ENCODE assay signal across 13 cellular contexts in genomic region chr5:126961128-126961527, GRCh38.
DNase-seq lines count a peak whose midpoint lies in the region; ATAC-seq and TF ChIP-seq lines count a peak whose summit lies in the region.
"Had no signal": no experiment of that assay in that cellular context is flagged by ENCODE, and none has a peak within 500 bp of the region (broad histone marks: within the 10 kb centered on the region; RNA-seq: fewer than 3 reads in every experiment).

No MANE protein-coding gene starts in this region.

- in situ Hi-C loops in IMR-90 (cut with MboI; ENCODE audit: low sequenced_read_pairs), result no loop called here

- no peaks in the 10 kb centered on the region for H3K79me2 ChIP-seq in PC-9 (ENCODE audit: low read depth)

- H3K27ac ChIP-seq in IMR-90 (ENCODE audit: insufficient read depth, low read length) (no peak overlapping the region), PC-9 (peak overlapping the region; percentile 13; the same call in 1 of the 2 replicates)

- peaks cover 7 to 9% of the 10 kb centered on the region in 2 experiments; a peak in 3 of 4 replicates for H3K79me1 ChIP-seq in IMR-90 (ENCODE audit: low read depth in 1 of 2, low read length in 2 of 2)

- intact Hi-C loops in IMR-90 (cut with micrococcal nuclease) (no loop called here), PC-9 (cut with micrococcal nuclease; ENCODE audit: unreplicated experiment) (no loop called here)

- H2AFZ ChIP-seq in IMR-90 (replicated peaks; ENCODE audit: low read length, poor library complexity) (no peak overlapping the region), PC-9 (no peak overlapping the region)

- H3K4me3 ChIP-seq in IMR-90 (ENCODE audit: insufficient read depth, low read depth, low read length) (no peak overlapping the region), PC-9 (no peak overlapping the region)
- H3K4me3 ChIP-seq: K562 had no signal

- no peak for TF ChIP-seq RAD21 in IMR-90 (IDR thresholded peaks at IDR 0.05; ENCODE audit: low read length)

- peak overlapping the region; percentile 34; the same call in 1 of the 2 replicates for H2BK20ac ChIP-seq in IMR-90 (ENCODE audit: low read depth, low read length)

- BruUV-seq in IMR-90 (replicated peaks; lab: Mats Ljungman, UMichigan) (no TSS peak), PC-9 (replicated peaks; lab: Mats Ljungman, UMichigan) (no TSS peak)

- no peak overlapping the region for H2BK15ac ChIP-seq in IMR-90 (ENCODE audit: low read depth, low read length)

- no peaks in the 10 kb centered on the region; the same call in 1 of the 2 replicates for H4K20me1 ChIP-seq in IMR-90 (ENCODE audit: insufficient read depth, low read length)
- no peaks in the 10 kb centered on the region for H4K20me1 ChIP-seq in PC-9 (ENCODE audit: insufficient read depth)

- H3K27me3 ChIP-seq in IMR-90 (ENCODE audit: control insufficient read depth, insufficient read depth, low read length) (no peaks in the 10 kb centered on the region), PC-9 (ENCODE audit: insufficient read depth, low read depth) (no peaks in the 10 kb centered on the region)
- H3K27me3 ChIP-seq: BE2C had no signal

- H4K8ac ChIP-seq in IMR-90 (ENCODE audit: low read depth in 2 of 2, low read length in 2 of 2), result no peak overlapping the region

- H2AK9ac ChIP-seq in IMR-90 (replicated peaks; ENCODE audit: low read depth, low read length, poor library complexity), result no peak overlapping the region

- CTCF ChIA-PET in IMR-90 (lab: Yijun Ruan, JAX) (no interaction called here), PC-9 (lab: Charles Lee) (no interaction called here)

- 0 out of 2 replicates have a peak overlapping the region, but pooled peaks have one; percentile 21 for H3K14ac ChIP-seq in IMR-90 (replicated peaks; ENCODE audit: low read depth, low read length)

- no peak overlapping the region for H3K56ac ChIP-seq in IMR-90 (ENCODE audit: extremely low read depth, insufficient read depth, low read length)

- H3K9me2 ChIP-seq in PC-9 (ENCODE audit: insufficient read depth), result peaks cover 3% of the 10 kb centered on the region; the same call in 1 of the 2 replicates

- TF ChIP-seq POLR2A in IMR-90 (IDR thresholded peaks at IDR 0.05; ENCODE audit: low read depth, low read length), result no peak

- H2BK120ac ChIP-seq in IMR-90 (ENCODE audit: low read depth, low read length), result 0 out of 2 replicates have a peak overlapping the region, but pooled peaks have one; percentile 37

- no peak for TF ChIP-seq CTCF in IMR-90 (conservative IDR thresholded peaks at IDR 0.05; ENCODE audit: low read depth, low read length)
- TF ChIP-seq CTCF in PC-9 (conservative IDR thresholded peaks at IDR 0.05), result no peak

- peak; percentile 19 for DNase-seq in NOMO-1 treated with DMSO at 0.1 percent for 48 hours (lab: John Stamatoyannopoulos, UW; ENCODE audit: unreplicated experiment)
- no peak for DNase-seq in NOMO-1 treated with dmso at 0.1 percent for 144 hours (lab: John Stamatoyannopoulos, UW; ENCODE audit: unreplicated experiment)
- DNase-seq in IMR-90, result peak; percentile 19
- no peak for DNase-seq in PC-9
- DNase-seq: ACHN; BE2C; CD8-positive, alpha-beta T cell; DND-41; GF-D8 had no signal

- H3K4me1 ChIP-seq in IMR-90 (ENCODE audit: control insufficient read depth, insufficient read depth, low read length) (peaks cover 10% of the 10 kb centered on the region; the same call in 1 of the 2 replicates), PC-9 (replicated peaks; ENCODE audit: insufficient read depth) (peaks cover 22% of the 10 kb centered on the region)
- H3K4me1 ChIP-seq: BE2C had no signal

- H3K18ac ChIP-seq in IMR-90 (ENCODE audit: low read depth, low read length), result no peak overlapping the region

- H4K91ac ChIP-seq in IMR-90 (ENCODE audit: insufficient read depth, low read depth, low read length), result no peak overlapping the region

- H2AK5ac ChIP-seq in IMR-90 (ENCODE audit: low read depth, low read length), result no peak overlapping the region

- no peaks in the 10 kb centered on the region; the same call in none of the 2 replicates for H3F3A ChIP-seq in PC-9 (ENCODE audit: insufficient read depth, low read depth)

- dilution Hi-C loops in IMR-90 (cut with HindIII; ENCODE audit: low sequenced_read_pairs, unreplicated experiment), result no loop called here

- no CpG with 5 or more reads among the region's 1 CpG for WGBS in IMR-90 (ENCODE audit: extremely low coverage in 2 of 2, insufficient read length in 1 of 2), 2 experiments

- H3K9me3 ChIP-seq in IMR-90 (ENCODE audit: control insufficient read depth, insufficient read depth, low read length) (no peaks in the 10 kb centered on the region), PC-9 (ENCODE audit: insufficient read depth, low read depth) (no peaks in the 10 kb centered on the region)
- H3K9me3 ChIP-seq: BE2C had no signal

- no peak overlapping the region for H3K4me2 ChIP-seq in IMR-90 (ENCODE audit: low read depth, low read length)
- H3K4me2 ChIP-seq in PC-9, result peak overlapping the region; percentile 51

- no peak for ATAC-seq in IMR-90 (ENCODE audit: low read depth)
- ATAC-seq in GM21526 (IDR thresholded peaks at IDR 0.05; ENCODE audit: low FRiP score, unreplicated experiment), result no peak
- ATAC-seq in HG03520 (IDR thresholded peaks at IDR 0.05; ENCODE audit: unreplicated experiment), result no peak
- ATAC-seq in GM21723 (IDR thresholded peaks at IDR 0.05; ENCODE audit: unreplicated experiment), result no peak
- ATAC-seq: CD8-positive, alpha-beta T cell had no signal

- no peak overlapping the region for H3K4ac ChIP-seq in IMR-90 (ENCODE audit: low read depth, low read length)

- peaks cover 8% of the 10 kb centered on the region; the same call in 1 of the 2 replicates for H3K9me1 ChIP-seq in IMR-90 (ENCODE audit: insufficient read depth, low read length)

- no peak overlapping the region for H3K9ac ChIP-seq in IMR-90 (ENCODE audit: low read depth, low read length)

- no peaks in the 10 kb centered on the region for H3K36me3 ChIP-seq in IMR-90 (ENCODE audit: control insufficient read depth, insufficient read depth, low read length)
- H3K36me3 ChIP-seq in PC-9 (ENCODE audit: low read depth), result no peaks in the 10 kb centered on the region
- H3K36me3 ChIP-seq: BE2C had no signal

- H4K5ac ChIP-seq in IMR-90 (ENCODE audit: low read depth, low read length), result no peak overlapping the region

- H2BK5ac ChIP-seq in IMR-90 (ENCODE audit: low read depth, low read length, poor library complexity, severe bottlenecking), result no peak overlapping the region

- POLR2A ChIA-PET in IMR-90 (lab: Charles Lee; ENCODE audit: unreplicated experiment) (no interaction called here), PC-9 (lab: Charles Lee; ENCODE audit: unreplicated experiment) (no interaction called here)

- no peak overlapping the region for H3K23ac ChIP-seq in IMR-90 (ENCODE audit: low read depth, low read length)

TF ChIP-seq in IMR-90, 13 proteins besides CTCF, POLR2A, EP300 and RAD21:
- TF ChIP-seq SMC3 (IDR thresholded peaks at IDR 0.05; ENCODE audit: low read depth, low read length) (no peak), MXI1 (IDR thresholded peaks at IDR 0.05; ENCODE audit: borderline replicate concordance, low read depth, low read length) (no peak), BHLHE40 (IDR thresholded peaks at IDR 0.05; ENCODE audit: low read depth, low read length) (no peak), RFX5 (IDR thresholded peaks at IDR 0.05; ENCODE audit: low read depth, low read length) (no peak), RCOR1 (IDR thresholded peaks at IDR 0.05; ENCODE audit: insufficient replicate concordance, low read length) (no peak), MAZ (IDR thresholded peaks at IDR 0.05; ENCODE audit: borderline replicate concordance, low read depth, low read length) (no peak), MAFK (IDR thresholded peaks at IDR 0.05; ENCODE audit: low read depth, low read length) (no peak), USF2 (IDR thresholded peaks at IDR 0.05; ENCODE audit: low read depth, low read length) (no peak), CHD1 (IDR thresholded peaks at IDR 0.05; ENCODE audit: low read depth, low read length) (no peak), NFE2L2 (IDR thresholded peaks at IDR 0.05; ENCODE audit: low read depth, low read length) (no peak), CEBPB (IDR thresholded peaks at IDR 0.05; ENCODE audit: low read depth, low read length) (no peak), FOS (IDR thresholded peaks at IDR 0.05; ENCODE audit: low read depth, low read length) (no peak), ELK1 (IDR thresholded peaks at IDR 0.05; ENCODE audit: borderline replicate concordance, low read depth, low read length) (no peak)

Comparison
In these comparisons a context has a peak if more than half of its experiments do, and no peak if none do; other contexts are left out.
1. DNase-seq: peak in NOMO-1 treated with DMSO at 0.1 percent for 48 hours (single experiment) and IMR-90 (single experiment); none in NOMO-1 treated with dmso at 0.1 percent for 144 hours (single experiment) and PC-9 (0 of 2).